Comparison of ENCODE assay signal across 9 cellular contexts in genomic region chr14:38197001-38197760, GRCh38. TPM values are rescaled to one million over a fixed set of nuclear protein-coding genes. Genes with fewer than 3 reads are reported as not detected.
DNase-seq lines count a peak whose midpoint lies in the region; ATAC-seq and TF ChIP-seq lines count a peak whose summit lies in the region.
"Had no signal": no experiment of that assay in that cellular context is flagged by ENCODE, and none has a peak within 500 bp of the region (broad histone marks: within the 10 kb centered on the region; RNA-seq: fewer than 3 reads in every experiment).

No MANE protein-coding gene starts in this region.

- no peaks in the 10 kb centered on the region for H3K27me3 ChIP-seq in CD8-positive, alpha-beta T cell (ENCODE audit: insufficient read depth, low read length)
- no peaks in the 10 kb centered on the region for H3K27me3 ChIP-seq in IMR-90 (ENCODE audit: control insufficient read depth, insufficient read depth, low read length)
- H3K27me3 ChIP-seq in colonic mucosa, result no peaks in the 10 kb centered on the region

- no peaks in the 10 kb centered on the region for H3K79me1 ChIP-seq in IMR-90 (ENCODE audit: low read depth in 1 of 2, low read length in 2 of 2)

- H3K9ac ChIP-seq in IMR-90 (ENCODE audit: low read depth, low read length), result no peak overlapping the region; the same call in 1 of the 2 replicates
- H3K9ac ChIP-seq in colonic mucosa (ENCODE audit: low read depth in 2 of 2, low read length in 2 of 2), result no peak overlapping the region

- H3K4me1 ChIP-seq in CD8-positive, alpha-beta T cell (ENCODE audit: insufficient read depth, low read length), result peaks cover 4% of the 10 kb centered on the region
- H3K4me1 ChIP-seq in IMR-90 (ENCODE audit: control insufficient read depth, insufficient read depth, low read length) (peaks cover 9% of the 10 kb centered on the region), colonic mucosa (no peaks in the 10 kb centered on the region)

- H2AFZ ChIP-seq in IMR-90 (replicated peaks; ENCODE audit: low read length, poor library complexity), result no peak overlapping the region

- peak overlapping the region; percentile 42 for H2BK5ac ChIP-seq in IMR-90 (ENCODE audit: low read depth, low read length, poor library complexity, severe bottlenecking)

- no peak overlapping the region for H3K14ac ChIP-seq in IMR-90 (replicated peaks; ENCODE audit: low read depth, low read length)

- H3K27me3 Mint-ChIP-seq in CD8-positive, alpha-beta T cell (ENCODE audit: low read depth), result no peaks in the 10 kb centered on the region
- peaks cover 40% of the 10 kb centered on the region for H3K27me3 Mint-ChIP-seq in nephron (ENCODE audit: low read depth)
- H3K27me3 Mint-ChIP-seq: naive thymus-derived CD8-positive, alpha-beta T cell had no signal

- H3K4me3 Mint-ChIP-seq in CD8-positive, alpha-beta T cell, result no peak overlapping the region
- no peak overlapping the region for H3K4me3 Mint-ChIP-seq in nephron
- H3K4me3 Mint-ChIP-seq: naive thymus-derived CD8-positive, alpha-beta T cell had no signal

- no peak overlapping the region for H3K27ac ChIP-seq in CD8-positive, alpha-beta T cell (ENCODE audit: low read depth, low read length)
- H3K27ac ChIP-seq in IMR-90 (ENCODE audit: insufficient read depth, low read length), result no peak overlapping the region
- no peak overlapping the region for H3K27ac ChIP-seq in colonic mucosa

- no peak overlapping the region for H4K8ac ChIP-seq in IMR-90 (ENCODE audit: low read depth in 2 of 2, low read length in 2 of 2)

- peak overlapping the region; percentile 81 for H2BK20ac ChIP-seq in IMR-90 (ENCODE audit: low read depth, low read length)

- peak overlapping the region; percentile 77 for H3K18ac ChIP-seq in IMR-90 (ENCODE audit: low read depth, low read length)

- BruUV-seq in IMR-90 (replicated peaks; lab: Mats Ljungman, UMichigan), result no TSS peak

- POLR2A ChIA-PET in CD8-positive, alpha-beta T cell (lab: Charles Lee), result interaction anchor here (0.7 kb wide), 1 partner anchor 132 kb away, joined by 4 read pairs; no protein-coding TSS in a partner anchor
- POLR2A ChIA-PET in IMR-90 (lab: Charles Lee; ENCODE audit: unreplicated experiment), result no interaction called here

- no peak overlapping the region for H3K56ac ChIP-seq in IMR-90 (ENCODE audit: extremely low read depth, insufficient read depth, low read length)

- H4K5ac ChIP-seq in IMR-90 (ENCODE audit: low read depth, low read length), result peak overlapping the region; percentile 72

- no peak for TF ChIP-seq POLR2A in IMR-90 (IDR thresholded peaks at IDR 0.05; ENCODE audit: low read depth, low read length)

- in situ Hi-C loops in IMR-90 (cut with MboI; ENCODE audit: low sequenced_read_pairs), result no loop called here

- dilution Hi-C loops in IMR-90 (cut with HindIII; ENCODE audit: low sequenced_read_pairs, unreplicated experiment), result no loop called here

- H3K9me3 Mint-ChIP-seq in CD8-positive, alpha-beta T cell, result no peaks in the 10 kb centered on the region
- H3K9me3 Mint-ChIP-seq in nephron, result peaks cover 3% of the 10 kb centered on the region
- H3K9me3 Mint-ChIP-seq: naive thymus-derived CD8-positive, alpha-beta T cell had no signal

- peak; percentile 77 for TF ChIP-seq CTCF in CD8-positive, alpha-beta T cell (IDR thresholded peaks at IDR 0.05)
- TF ChIP-seq CTCF in IMR-90 (conservative IDR thresholded peaks at IDR 0.05; ENCODE audit: low read depth, low read length) (peak; percentile 53), colonic mucosa (IDR thresholded peaks at IDR 0.05) (peak; percentile 58), nephron (IDR thresholded peaks at IDR 0.05; ENCODE audit: unreplicated experiment in 3 of 3) (peak; percentile 55 to 68 (median 56))

- H3K4ac ChIP-seq in IMR-90 (ENCODE audit: low read depth, low read length), result no peak overlapping the region; the same call in 1 of the 2 replicates

- CTCF ChIA-PET in CD8-positive, alpha-beta T cell (lab: Charles Lee), result interaction anchor here (0.7 to 3.4 kb wide), 24 partner anchors 9 to 1201 kb away, joined by 3 to 50 read pairs (median 3); partner anchors contain the start of gene SSTR1
- CTCF ChIA-PET in IMR-90 (lab: Yijun Ruan, JAX), result interaction anchor here (0.6 to 2.1 kb wide), 19 partner anchors 10 to 818 kb away, joined by 3 to 10 read pairs (median 4); partner anchors contain the start of gene SSTR1

- H3K4me1 Mint-ChIP-seq in CD8-positive, alpha-beta T cell (ENCODE audit: low read depth), result peaks cover 6% of the 10 kb centered on the region
- no peaks in the 10 kb centered on the region for H3K4me1 Mint-ChIP-seq in nephron

- H3K36me3 Mint-ChIP-seq in CD8-positive, alpha-beta T cell, result no peaks in the 10 kb centered on the region
- no peaks in the 10 kb centered on the region for H3K36me3 Mint-ChIP-seq in nephron (ENCODE audit: low read depth)
- H3K36me3 Mint-ChIP-seq: naive thymus-derived CD8-positive, alpha-beta T cell had no signal

- H2BK15ac ChIP-seq in IMR-90 (ENCODE audit: low read depth, low read length), result no peak overlapping the region

- H3K4me2 ChIP-seq in IMR-90 (ENCODE audit: low read depth, low read length), result no peak overlapping the region

- no peaks in the 10 kb centered on the region for H3K9me3 ChIP-seq in CD8-positive, alpha-beta T cell (ENCODE audit: low read length)
- H3K9me3 ChIP-seq in IMR-90 (ENCODE audit: control insufficient read depth, insufficient read depth, low read length) (no peaks in the 10 kb centered on the region), colonic mucosa (no peaks in the 10 kb centered on the region)

- no peak overlapping the region for H3K27ac Mint-ChIP-seq in CD8-positive, alpha-beta T cell
- H3K27ac Mint-ChIP-seq in nephron, result no peak overlapping the region

- no peak overlapping the region; the same call in 1 of the 2 replicates for H4K91ac ChIP-seq in IMR-90 (ENCODE audit: insufficient read depth, low read depth, low read length)

- DNase-seq in CD8-positive, alpha-beta T cell, result no peak
- DNase-seq in IMR-90, result peak; percentile 38
- DNase-seq in colonic mucosa, result no peak
- DNase-seq in AG08396 (ENCODE audit: low spot score), result no peak
- no peak for DNase-seq in effector CD8-positive, alpha-beta T cell (lab: John Stamatoyannopoulos, UW)
- DNase-seq in NCI-H226, result no peak
- DNase-seq in stimulated activated CD4-positive, alpha-beta T cell treated with anti-CD3 and anti-CD28 coated beads, Interleukin-4, amount 100 ng/mL, for 1 hour, result no peak

- TF ChIP-seq RAD21 in IMR-90 (IDR thresholded peaks at IDR 0.05; ENCODE audit: low read length), result peak; percentile 53

- H3K9me1 ChIP-seq in IMR-90 (ENCODE audit: insufficient read depth, low read length), result no peaks in the 10 kb centered on the region; the same call in 1 of the 2 replicates

- H2BK120ac ChIP-seq in IMR-90 (ENCODE audit: low read depth, low read length), result peak overlapping the region; percentile 39

- H2AK5ac ChIP-seq in IMR-90 (ENCODE audit: low read depth, low read length), result no peak overlapping the region

- ATAC-seq in CD8-positive, alpha-beta T cell, result no peak
- peak; percentile 67; the same call in 1 of the 2 replicates for ATAC-seq in IMR-90 (ENCODE audit: low read depth)

- H3K4me3 ChIP-seq in CD8-positive, alpha-beta T cell (ENCODE audit: low read depth, low read length), result no peak overlapping the region
- no peak overlapping the region for H3K4me3 ChIP-seq in IMR-90 (ENCODE audit: insufficient read depth, low read depth, low read length)
- H3K4me3 ChIP-seq in colonic mucosa, result no peak overlapping the region

- H3K23ac ChIP-seq in IMR-90 (ENCODE audit: low read depth, low read length), result no peak overlapping the region

- H3K36me3 ChIP-seq in CD8-positive, alpha-beta T cell (ENCODE audit: insufficient read depth, low read length), result no peaks in the 10 kb centered on the region
- H3K36me3 ChIP-seq in IMR-90 (ENCODE audit: control insufficient read depth, insufficient read depth, low read length) (no peaks in the 10 kb centered on the region), colonic mucosa (no peaks in the 10 kb centered on the region)

- H2AK9ac ChIP-seq in IMR-90 (replicated peaks; ENCODE audit: low read depth, low read length, poor library complexity), result no peak overlapping the region

- intact Hi-C loops in CD8-positive, alpha-beta T cell (cut with DNase I, micrococcal nuclease), result loop anchor here (1.0 to 2.0 kb wide), 4 partner anchors 140 to 294 kb away; no protein-coding TSS in a partner anchor
- intact Hi-C loops in IMR-90 (cut with micrococcal nuclease), result loop anchor here (1.0 to 5.0 kb wide), 5 partner anchors 55 to 670 kb away; no protein-coding TSS in a partner anchor
- intact Hi-C loops in colonic mucosa (cut with DNase I), result no loop called here

- no peaks in the 10 kb centered on the region for H4K20me1 ChIP-seq in IMR-90 (ENCODE audit: insufficient read depth, low read length)

TF ChIP-seq in IMR-90, 13 proteins besides CTCF, POLR2A, EP300 and RAD21:
- TF ChIP-seq SMC3 (IDR thresholded peaks at IDR 0.05; ENCODE audit: low read depth, low read length), result peak; percentile 61
- no peak for TF ChIP-seq NFE2L2 (IDR thresholded peaks at IDR 0.05; ENCODE audit: low read depth, low read length)
- no peak for TF ChIP-seq MAFK (IDR thresholded peaks at IDR 0.05; ENCODE audit: low read depth, low read length)

RNA-seq across cellular contexts. Expression of gene SSTR1, which starts 10.5 kb away (rescaled TPM):
- not detected for total RNA-seq in CD8-positive, alpha-beta T cell
- total RNA-seq in IMR-90 (2012; rRNA removed) (1.1 and 1.4 TPM in 2 replicates), colonic mucosa (1 to 10 TPM; 8.5 to 8.8 TPM)
- polyA plus RNA-seq in IMR-90 (2012; rRNA removed), result 5.5 and 5.6 TPM in 2 replicates
- polyA plus RNA-seq in IMR-90 (2012; cell fraction: cytosol; rRNA removed), result 3.2 and 4.9 TPM in 2 replicates
- 4.7 and 4.8 TPM in 2 replicates for polyA plus RNA-seq in IMR-90 (2012; cell fraction: nucleus; rRNA removed; ENCODE audit: low replicate concordance)
- total RNA-seq: naive thymus-derived CD8-positive, alpha-beta T cell had no signal
- polyA plus RNA-seq: naive thymus-derived CD8-positive, alpha-beta T cell had no signal

RNA-seq across cellular contexts. Expression of gene CLEC14A, which starts 58.7 kb away (rescaled TPM):
- total RNA-seq in CD8-positive, alpha-beta T cell, result not detected
- 2.8 and 3.0 TPM in 2 replicates for total RNA-seq in IMR-90 (2012; rRNA removed)
- 5.7 and 6.2 TPM in 2 replicates for polyA plus RNA-seq in IMR-90 (2012; rRNA removed)
- 4.6 and 5.4 TPM in 2 replicates for polyA plus RNA-seq in IMR-90 (2012; cell fraction: cytosol; rRNA removed)
- 1.4 and 2.9 TPM in 2 replicates for polyA plus RNA-seq in IMR-90 (2012; cell fraction: nucleus; rRNA removed; ENCODE audit: low replicate concordance)
- total RNA-seq in colonic mucosa, result 1 to 10 TPM; 4.4 to 7.7 TPM
- total RNA-seq: naive thymus-derived CD8-positive, alpha-beta T cell had no signal
